Comparison of ENCODE assay signal across 8 cellular contexts in genomic region chr7:2403014-2403717, GRCh38. TPM values are rescaled to one million over a fixed set of nuclear protein-coding genes. Genes with fewer than 3 reads are reported as not detected.
DNase-seq lines count a peak whose midpoint lies in the region; ATAC-seq and FAIRE-seq lines count a peak whose summit lies in the region.

Gene CHST12 (plus strand): TSS chr7:2403611. CDS start chr7:2432640, 29,029 bp downstream.

- intact Hi-C loops in dendritic cell treated with granulocyte-macrophage colony-stimulating factor and Interleukin-4, amounts not matched to agents 40 ng/mL and 50 ng/mL, for 4 days (cut with micrococcal nuclease), result loop anchor here (10.0 kb wide), 1 partner anchor 48 kb away; the partner anchor contains the start of gene EIF3B

- no peaks in the 10 kb centered on the region for H3K9me3 Mint-ChIP-seq in dendritic cell treated with granulocyte-macrophage colony-stimulating factor and Interleukin-4, amounts not matched to agents 40 ng/mL and 50 ng/mL, for 4 days

- peaks cover 59% of the 10 kb centered on the region for H3K4me1 Mint-ChIP-seq in dendritic cell treated with granulocyte-macrophage colony-stimulating factor and Interleukin-4, amounts not matched to agents 40 ng/mL and 50 ng/mL, for 4 days (ENCODE audit: low read depth)

- peak within 1 kb of the TSS; percentile 82 for H3K4me3 Mint-ChIP-seq in dendritic cell treated with granulocyte-macrophage colony-stimulating factor and Interleukin-4, amounts not matched to agents 40 ng/mL and 50 ng/mL, for 4 days

- peak; percentile 100 for DNase-seq in AG20443 (ENCODE audit: low spot score)
- DNase-seq in GM19239 (ENCODE audit: insufficient read length, low spot score), result peak; percentile 88
- peak; percentile 93 for DNase-seq in NCI-H748 (lab: John Stamatoyannopoulos, UW; ENCODE audit: unreplicated experiment)
- DNase-seq in activated CD4-positive, alpha-beta T cell treated with anti-CD3 and anti-CD28 coated beads, Interleukin-2, amount 50 U/mL, for 4 hours, result peak; percentile 91 to 93
- peak; percentile 96 for DNase-seq in left lobe of liver (ENCODE audit: low spot score)
- peak; percentile 93 for DNase-seq in stimulated activated CD4-positive, alpha-beta T cell treated with anti-CD3 and anti-CD28 coated beads, Interleukin-1b, Interleukin-23, amount 100 ng/mL, for 48 hours

- H3K27ac Mint-ChIP-seq in dendritic cell treated with granulocyte-macrophage colony-stimulating factor and Interleukin-4, amounts not matched to agents 40 ng/mL and 50 ng/mL, for 4 days, result peak within 1 kb of the TSS; percentile 74

- H3K27me3 Mint-ChIP-seq in dendritic cell treated with granulocyte-macrophage colony-stimulating factor and Interleukin-4, amounts not matched to agents 40 ng/mL and 50 ng/mL, for 4 days, result peaks cover 4% of the 10 kb centered on the region

- peak; percentile 71 for FAIRE-seq in GM19239 (lab: Jason Lieb, UNC)

- ATAC-seq in HG03469 (IDR thresholded peaks at IDR 0.05; ENCODE audit: unreplicated experiment) (peak; percentile 38), left lobe of liver (peak; percentile 89)

- H3K36me3 Mint-ChIP-seq in dendritic cell treated with granulocyte-macrophage colony-stimulating factor and Interleukin-4, amounts not matched to agents 40 ng/mL and 50 ng/mL, for 4 days (ENCODE audit: low read depth), result no peaks in the 10 kb centered on the region

RNA-seq across cellular contexts. Expression of gene CHST12, which starts in this region (rescaled TPM):
- total RNA-seq in left lobe of liver, result 8.2 TPM

Comparison
In these comparisons a context has a peak if more than half of its experiments do, and no peak if none do; other contexts are left out.
1. Peak in every context shown above with its lines: DNase-seq and ATAC-seq.